ENCODE assay signal across 14 cellular contexts in genomic region chr13:77374786-77375185, GRCh38. TPM values are rescaled to one million over a fixed set of nuclear protein-coding genes. Genes with fewer than 3 reads are reported as not detected.
A peak's percentile ranks its signal among the peaks of the same experiment; 100 is the strongest.
DNase-seq lines count a peak whose midpoint lies in the region; ATAC-seq and TF ChIP-seq lines count a peak whose summit lies in the region.
"Had no signal": no experiment of that assay in that cellular context is flagged by ENCODE, and none has a peak within 500 bp of the region (broad histone marks: within the 10 kb centered on the region; RNA-seq: fewer than 3 reads in every experiment).

No MANE protein-coding gene starts in this region.

- H3K36me3 ChIP-seq in esophagus squamous epithelium = no peaks in the 10 kb centered on the region
- H3K36me3 ChIP-seq in gastroesophageal sphincter = no peaks in the 10 kb centered on the region

- peak; percentile 37 for DNase-seq in activated CD4-positive, alpha-beta T cell treated with anti-CD3 and anti-CD28 coated beads for 36 hours
- DNase-seq in activated CD4-positive, alpha-beta T cell treated with anti-CD3 and anti-CD28 coated beads, Interleukin-2, amount 10 ng/mL, durations not matched to agents 24 days and 14 days = no peak
- DNase-seq in NCI-H69 (lab: John Stamatoyannopoulos, UW) (peak; percentile 6), esophagus squamous epithelium (lab: John Stamatoyannopoulos, UW) (no peak), NCI-H1092 treated with DMSO at 0.1 percent for 48 hours (lab: John Stamatoyannopoulos, UW) (no peak)
- DNase-seq in stimulated activated naive CD8-positive, alpha-beta T cell treated with anti-CD3 and anti-CD28 coated beads, Interleukin-15, Interleukin-2, amounts not matched to agents 100 U/mL and 50 U/mL, for 24 hours = no peak
- DNase-seq: activated T-cell treated with anti-CD3 and anti-CD28 coated beads for 4 hours, Caco-2, glutamatergic neuron, left colon, trophoblast cell had no signal

- H3K27me3 ChIP-seq in esophagus squamous epithelium (no peaks in the 10 kb centered on the region), gastroesophageal sphincter (no peaks in the 10 kb centered on the region)

- no peaks in the 10 kb centered on the region for H3K9me3 Mint-ChIP-seq in activated CD4-positive, alpha-beta T cell treated with anti-CD3 and anti-CD28 coated beads for 36 hours (ENCODE audit: low read depth)
- no peaks in the 10 kb centered on the region for H3K9me3 Mint-ChIP-seq in activated CD4-positive, alpha-beta T cell treated with anti-CD3 and anti-CD28 coated beads, Interleukin-2, amount 10 ng/mL, durations not matched to agents 24 days and 14 days

- whole genome bisulfite sequencing in esophagus squamous epithelium, 2 donors = 65 to 85% methylated on average over 2 of the region's 2 CpGs
- 32% methylated on average over 2 of the region's 2 CpGs; no CpG with 5 or more reads in 1 of the 2 donors for WGBS in gastroesophageal sphincter (ENCODE audit: low coverage in 1 of 2), 2 donors

- H3K27ac ChIP-seq in esophagus squamous epithelium = no peak overlapping the region
- no peak overlapping the region for H3K27ac ChIP-seq in gastroesophageal sphincter

- POLR2A ChIA-PET in activated CD4-positive, alpha-beta T cell treated with anti-CD3 and anti-CD28 coated beads for 36 hours (lab: Charles Lee) = no interaction called here

- ATAC-seq in activated CD4-positive, alpha-beta T cell treated with anti-CD3 and anti-CD28 coated beads for 36 hours = peak; percentile 69
- ATAC-seq in HG02623 (IDR thresholded peaks at IDR 0.05; ENCODE audit: unreplicated experiment) (peak; percentile 57), gastroesophageal sphincter (no peak)
- peak; percentile 85 for ATAC-seq in stimulated activated naive CD8-positive, alpha-beta T cell treated with anti-CD3 and anti-CD28 coated beads, Interleukin-15, Interleukin-2, amounts not matched to agents 100 U/mL and 50 U/mL, for 24 hours
- ATAC-seq: left colon; natural killer cell treated with Interleukin-12 subunit alpha and Interleukin-12 subunit beta and Interleukin-15 and Interleukin-18, amount 100 ng/mL, for 72 hours had no signal

- no peaks in the 10 kb centered on the region for H3K9me3 ChIP-seq in esophagus squamous epithelium
- H3K9me3 ChIP-seq in gastroesophageal sphincter = no peaks in the 10 kb centered on the region
- H3K9me3 ChIP-seq: Caco-2 had no signal

- CTCF ChIA-PET in activated CD4-positive, alpha-beta T cell treated with anti-CD3 and anti-CD28 coated beads for 36 hours (lab: Charles Lee) = interaction anchor here (0.7 to 1.6 kb wide), 2 partner anchors 12 kb away, joined by 4 read pairs; no protein-coding TSS in a partner anchor

- TF ChIP-seq POLR2A in esophagus squamous epithelium (IDR thresholded peaks at IDR 0.05) (no peak), gastroesophageal sphincter (IDR thresholded peaks at IDR 0.05) (no peak)

- H3K4me1 Mint-ChIP-seq in activated CD4-positive, alpha-beta T cell treated with anti-CD3 and anti-CD28 coated beads for 36 hours = peaks cover 5% of the 10 kb centered on the region
- no peaks in the 10 kb centered on the region for H3K4me1 Mint-ChIP-seq in activated CD4-positive, alpha-beta T cell treated with anti-CD3 and anti-CD28 coated beads, Interleukin-2, amount 10 ng/mL, durations not matched to agents 24 days and 14 days

- H3K27me3 Mint-ChIP-seq in activated CD4-positive, alpha-beta T cell treated with anti-CD3 and anti-CD28 coated beads for 36 hours = no peaks in the 10 kb centered on the region
- H3K27me3 Mint-ChIP-seq in activated CD4-positive, alpha-beta T cell treated with anti-CD3 and anti-CD28 coated beads, Interleukin-2, amount 10 ng/mL, durations not matched to agents 24 days and 14 days = peaks cover 9% of the 10 kb centered on the region

- TF ChIP-seq CTCF in esophagus squamous epithelium (IDR thresholded peaks at IDR 0.05) (no peak), gastroesophageal sphincter (IDR thresholded peaks at IDR 0.05) (no peak)

- H3K36me3 Mint-ChIP-seq in activated CD4-positive, alpha-beta T cell treated with anti-CD3 and anti-CD28 coated beads for 36 hours (ENCODE audit: low read depth) = no peaks in the 10 kb centered on the region
- no peaks in the 10 kb centered on the region for H3K36me3 Mint-ChIP-seq in activated CD4-positive, alpha-beta T cell treated with anti-CD3 and anti-CD28 coated beads, Interleukin-2, amount 10 ng/mL, durations not matched to agents 24 days and 14 days (ENCODE audit: low read depth)
- H3K36me3 Mint-ChIP-seq: natural killer cell treated with Interleukin-12 subunit alpha and Interleukin-12 subunit beta and Interleukin-15 and Interleukin-18, amount 100 ng/mL, for 72 hours had no signal

- no peak for TF ChIP-seq EP300 in gastroesophageal sphincter (IDR thresholded peaks at IDR 0.05)

- no peak overlapping the region for H3K4me3 ChIP-seq in esophagus squamous epithelium
- H3K4me3 ChIP-seq in gastroesophageal sphincter = no peak overlapping the region

- intact Hi-C loops in activated CD4-positive, alpha-beta T cell treated with anti-CD3 and anti-CD28 coated beads for 36 hours (cut with DNase I, micrococcal nuclease) = no loop called here
- intact Hi-C loops in activated CD4-positive, alpha-beta T cell treated with anti-CD3 and anti-CD28 coated beads, Interleukin-2, amount 10 ng/mL, durations not matched to agents 24 days and 14 days (cut with micrococcal nuclease) = no loop called here
- intact Hi-C loops in esophagus squamous epithelium (cut with DNase I) = no loop called here

- H3K4me1 ChIP-seq in esophagus squamous epithelium (peaks cover 4 to 50% (median 7%) of the 10 kb centered on the region in 3 donors), gastroesophageal sphincter (no peaks in the 10 kb centered on the region)
- H3K4me1 ChIP-seq: Caco-2 had no signal

- peak overlapping the region; percentile 34 for H3K27ac Mint-ChIP-seq in activated CD4-positive, alpha-beta T cell treated with anti-CD3 and anti-CD28 coated beads for 36 hours
- H3K27ac Mint-ChIP-seq in activated CD4-positive, alpha-beta T cell treated with anti-CD3 and anti-CD28 coated beads, Interleukin-2, amount 10 ng/mL, durations not matched to agents 24 days and 14 days = no peak overlapping the region
- H3K27ac Mint-ChIP-seq: natural killer cell treated with Interleukin-12 subunit alpha and Interleukin-12 subunit beta and Interleukin-15 and Interleukin-18, amount 100 ng/mL, for 72 hours had no signal

- H3K4me3 Mint-ChIP-seq in activated CD4-positive, alpha-beta T cell treated with anti-CD3 and anti-CD28 coated beads for 36 hours = no peak overlapping the region
- H3K4me3 Mint-ChIP-seq in activated CD4-positive, alpha-beta T cell treated with anti-CD3 and anti-CD28 coated beads, Interleukin-2, amount 10 ng/mL, durations not matched to agents 24 days and 14 days = no peak overlapping the region
- H3K4me3 Mint-ChIP-seq: natural killer cell treated with Interleukin-12 subunit alpha and Interleukin-12 subunit beta and Interleukin-15 and Interleukin-18, amount 100 ng/mL, for 72 hours had no signal

RNA-seq across cellular contexts. Expression of gene MYCBP2, which starts 47.9 kb away (rescaled TPM):
- total RNA-seq in activated CD4-positive, alpha-beta T cell treated with anti-CD3 and anti-CD28 coated beads for 36 hours = 10 to 100 TPM; 71.3 to 85.9 TPM
- 94.6 and 119 TPM in 2 replicates for total RNA-seq in activated CD4-positive, alpha-beta T cell treated with anti-CD3 and anti-CD28 coated beads, Interleukin-2, amount 10 ng/mL, durations not matched to agents 24 days and 14 days
- 100 to 1,000 TPM in 3 of 4 donors, 10 to 100 TPM in 1; 80.9 to 167 (median 130) TPM for total RNA-seq in esophagus squamous epithelium
- 100 to 1,000 TPM; 116 to 148 (median 119) TPM for total RNA-seq in gastroesophageal sphincter

Comparison
In these comparisons a context has a peak if more than half of its experiments do, and no peak if none do; other contexts are left out.
1. DNase-seq: peak in activated CD4-positive, alpha-beta T cell treated with anti-CD3 and anti-CD28 coated beads for 36 hours (single experiment) and NCI-H69 (single experiment); none in activated CD4-positive, alpha-beta T cell treated with anti-CD3 and anti-CD28 coated beads, Interleukin-2, amount 10 ng/mL, durations not matched to agents 24 days and 14 days (single experiment), stimulated activated naive CD8-positive, alpha-beta T cell treated with anti-CD3 and anti-CD28 coated beads, Interleukin-15, Interleukin-2, amounts not matched to agents 100 U/mL and 50 U/mL, for 24 hours (single experiment), esophagus squamous epithelium (single experiment) and NCI-H1092 treated with DMSO at 0.1 percent for 48 hours (single experiment).